Comparison of ENCODE assay signal across 1 cellular context in the genomic region with DNA sequence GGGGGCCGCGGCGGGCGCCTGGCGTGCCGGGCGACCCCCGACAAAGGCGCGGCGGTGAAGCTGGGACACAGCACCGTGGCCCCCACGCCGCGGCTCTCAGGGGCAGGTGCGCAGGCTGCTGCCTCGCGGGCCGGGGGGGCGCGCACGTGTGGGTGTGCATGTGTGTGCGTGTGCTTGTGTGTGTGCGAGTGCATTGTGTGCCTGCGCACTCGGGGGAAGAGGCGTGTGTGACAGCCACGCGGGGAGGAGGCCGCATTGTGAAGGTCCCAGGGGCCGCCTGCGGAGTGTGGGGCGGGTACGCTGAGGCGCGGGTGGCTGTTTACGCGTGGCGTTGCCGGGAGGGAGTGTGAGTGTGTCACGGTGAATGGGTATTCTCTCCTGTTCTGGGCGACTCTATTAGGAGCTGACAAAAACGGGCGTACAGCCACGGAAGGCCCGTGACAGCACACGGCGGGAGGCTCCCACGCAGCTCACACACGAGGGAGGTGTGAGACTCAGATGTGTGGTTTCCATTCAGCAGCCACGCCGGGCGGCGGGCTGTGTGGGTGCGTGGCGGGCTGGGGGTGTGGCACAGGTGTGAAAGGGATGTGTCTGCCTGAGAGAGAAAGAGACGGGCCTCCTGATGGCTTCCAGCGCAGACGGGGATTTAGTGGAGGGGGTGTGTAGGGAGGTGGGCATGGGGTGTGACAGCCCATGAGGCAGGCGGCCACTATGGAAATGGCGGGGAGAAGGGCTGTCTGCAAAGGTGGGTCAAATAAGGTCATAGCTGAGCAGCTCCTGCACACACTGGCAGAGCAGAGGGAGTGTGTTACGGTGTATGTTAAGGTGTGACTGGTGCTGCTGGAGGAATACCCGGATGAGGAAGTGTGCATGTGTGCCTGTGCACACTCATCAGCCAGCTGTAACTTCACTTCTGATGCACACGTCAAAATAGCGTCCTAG.
TF ChIP-seq lines count a peak whose summit lies in the region.

No MANE protein-coding gene starts in this region.

TF ChIP-seq in GM23338, 12 proteins besides CTCF, POLR2A, EP300 and RAD21 (continued from another document):
- TF ChIP-seq, protein P1, sequence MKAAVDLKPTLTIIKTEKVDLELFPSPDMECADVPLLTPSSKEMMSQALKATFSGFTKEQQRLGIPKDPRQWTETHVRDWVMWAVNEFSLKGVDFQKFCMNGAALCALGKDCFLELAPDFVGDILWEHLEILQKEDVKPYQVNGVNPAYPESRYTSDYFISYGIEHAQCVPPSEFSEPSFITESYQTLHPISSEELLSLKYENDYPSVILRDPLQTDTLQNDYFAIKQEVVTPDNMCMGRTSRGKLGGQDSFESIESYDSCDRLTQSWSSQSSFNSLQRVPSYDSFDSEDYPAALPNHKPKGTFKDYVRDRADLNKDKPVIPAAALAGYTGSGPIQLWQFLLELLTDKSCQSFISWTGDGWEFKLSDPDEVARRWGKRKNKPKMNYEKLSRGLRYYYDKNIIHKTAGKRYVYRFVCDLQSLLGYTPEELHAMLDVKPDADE (IDR thresholded peaks at IDR 0.05) = no peak
- no peak for TF ChIP-seq STAT1 (IDR thresholded peaks at IDR 0.05; ENCODE audit: unreplicated experiment)
